ENCODE assay signal across 21 cellular contexts in the genomic region with DNA sequence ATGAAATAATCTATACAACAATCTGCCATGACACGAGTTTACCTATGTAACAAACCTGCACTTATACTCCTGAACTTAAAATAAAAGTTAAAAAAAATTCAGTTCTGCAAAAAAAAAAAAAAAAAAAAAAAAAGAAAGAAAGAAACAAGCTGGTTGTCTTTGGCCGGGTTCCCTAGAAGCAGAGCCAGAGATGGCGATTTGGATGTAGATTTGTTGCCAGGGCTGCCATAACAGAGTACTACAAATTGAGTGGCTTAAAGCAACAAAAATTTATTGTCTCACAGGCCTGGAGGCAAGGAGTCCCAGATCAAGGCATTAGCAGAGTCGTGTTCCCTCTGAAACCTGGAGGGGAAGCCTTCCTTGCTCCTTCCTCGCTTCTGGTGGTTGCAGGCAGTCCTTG. TPM values are rescaled to one million over a fixed set of nuclear protein-coding genes. Genes with fewer than 3 reads are reported as not detected.
"Had no signal": no experiment of that assay in that cellular context is flagged by ENCODE, and none has a peak within 500 bp of the region (broad histone marks: within the 10 kb centered on the region; RNA-seq: fewer than 3 reads in every experiment).

No MANE protein-coding gene starts in this region.

- H3K27me3 ChIP-seq: MG63, Peyer's patch, SJSA1 had no signal

- H3K27ac ChIP-seq: Peyer's patch, SJSA1, SK-N-MC had no signal

- ATAC-seq: HepG2, PC-3 had no signal

- H3K9me3 ChIP-seq: MG63, Peyer's patch, SJSA1 had no signal

- DNase-seq: IMR-90, Karpas-422, KG1, MG63, NCI-H1092 treated with DMSO at 0.1 percent for 48 hours, NCI-H1436, NCI-H187, NCI-H2029 treated with DMSO at 0.1 percent for 48 hours, NCI-H2171 treated with DMSO at 0.1 percent for 48 hours, NCI-H345, NCI-H446 treated with DMSO at 0.1 percent for 48 hours, NCI-H510A treated with DMSO at 0.1 percent for 48 hours, NCI-H526, NCI-H82, PC-3, Peyer's patch, Right ventricle myocardium superior, SIG-M5 had no signal

- FAIRE-seq: HepG2 had no signal

- H3K4me3 ChIP-seq: MG63, Peyer's patch, SJSA1, SK-N-MC had no signal

- H3K36me3 ChIP-seq: MG63, Peyer's patch, SJSA1 had no signal

RNA-seq across cellular contexts. Expression of a gene that starts 20.4 kb away (rescaled TPM):
- total RNA-seq: HepG2, IMR-90 had no signal
- polyA plus RNA-seq: IMR-90 had no signal
